9 cellular contexts compared by ENCODE assay signal in genomic region chr5:38208782-38209378, GRCh38. TPM values are rescaled to one million over a fixed set of nuclear protein-coding genes. Genes with fewer than 3 reads are reported as not detected.
DNase-seq lines count a peak whose midpoint lies in the region; ATAC-seq and TF ChIP-seq lines count a peak whose summit lies in the region.
"Had no signal": no experiment of that assay in that cellular context is flagged by ENCODE, and none has a peak within 500 bp of the region (broad histone marks: within the 10 kb centered on the region; RNA-seq: fewer than 3 reads in every experiment).

No MANE protein-coding gene starts in this region.

- POLR2A ChIA-PET in Caco-2 (lab: Charles Lee), result no interaction called here

- H3K27ac Mint-ChIP-seq in Caco-2 (ENCODE audit: unreplicated experiment), result no peak overlapping the region

- H3K27me3 ChIP-seq in Caco-2 (replicated peaks; ENCODE audit: control insufficient read depth, insufficient read depth, low read length) (no peaks in the 10 kb centered on the region), NT2/D1 (ENCODE audit: insufficient read depth, insufficient read length) (no peaks in the 10 kb centered on the region)

- TF ChIP-seq CTCF in Caco-2 (IDR thresholded peaks at IDR 0.05; ENCODE audit: insufficient read depth in 1 of 2, low read depth in 1 of 2, low read length in 1 of 2, severe bottlenecking in 1 of 2, unreplicated experiment in 1 of 2), result peak; percentile 51 to 57

- H3K9ac ChIP-seq in NT2/D1 (ENCODE audit: insufficient read length, low read depth), result no peak overlapping the region

- no peak overlapping the region for H3K4me3 ChIP-seq in Caco-2 (ENCODE audit: low read depth, low read length)
- H3K4me3 ChIP-seq in NT2/D1 (ENCODE audit: insufficient read length, low read depth), result no peak overlapping the region

- no peaks in the 10 kb centered on the region for H3K9me3 ChIP-seq in Caco-2
- H3K9me3 ChIP-seq in NT2/D1 (ENCODE audit: insufficient read depth, low read length), result no peaks in the 10 kb centered on the region

- H3K4me1 ChIP-seq in Caco-2, result no peaks in the 10 kb centered on the region
- no peaks in the 10 kb centered on the region for H3K4me1 ChIP-seq in NT2/D1 (ENCODE audit: insufficient read depth, insufficient read length)

- no peak overlapping the region for H3K4me3 Mint-ChIP-seq in Caco-2 (ENCODE audit: unreplicated experiment)

- no TSS peak for BruUV-seq in Caco-2 (replicated peaks; lab: Mats Ljungman, UMichigan)

- H3K36me3 ChIP-seq in Caco-2 (ENCODE audit: control insufficient read depth, insufficient read depth, low read length) (no peaks in the 10 kb centered on the region), NT2/D1 (ENCODE audit: insufficient read depth, insufficient read length, low read length) (no peaks in the 10 kb centered on the region)

- intact Hi-C loops in Caco-2 (cut with micrococcal nuclease; ENCODE audit: unreplicated experiment), result loop anchor here (1.0 to 2.0 kb wide), 2 partner anchors 195 to 602 kb away; no protein-coding TSS in a partner anchor

- ATAC-seq in GM21723 (IDR thresholded peaks at IDR 0.05; ENCODE audit: unreplicated experiment) (no peak), HG03378 (IDR thresholded peaks at IDR 0.05; ENCODE audit: unreplicated experiment) (no peak)
- ATAC-seq: left colon had no signal

- H3K27me3 Mint-ChIP-seq in Caco-2 (ENCODE audit: insufficient read depth, unreplicated experiment), result peaks cover 10% of the 10 kb centered on the region

- peak; percentile 44 to 50 for DNase-seq in Caco-2
- peak; percentile 27 for DNase-seq in HK-2 (ENCODE audit: unreplicated experiment)
- peak; percentile 27 for DNase-seq in NT2/D1 (ENCODE audit: low read depth, low spot score)
- DNase-seq in fibroblast of gingiva (ENCODE audit: low read depth), result peak; percentile 15
- DNase-seq in putamen (ENCODE audit: low spot score), result peak; percentile 34
- no peak for DNase-seq in DMS153 treated with DMSO at 0.1 percent for 48 hours (lab: John Stamatoyannopoulos, UW; ENCODE audit: unreplicated experiment)

- H3K36me3 Mint-ChIP-seq in Caco-2 (ENCODE audit: insufficient read depth, unreplicated experiment), result no peaks in the 10 kb centered on the region

- no peaks in the 10 kb centered on the region for H3K9me3 Mint-ChIP-seq in Caco-2 (ENCODE audit: unreplicated experiment)

- H3K4me1 Mint-ChIP-seq in Caco-2 (ENCODE audit: low read depth, unreplicated experiment), result peaks cover 7% of the 10 kb centered on the region

- CTCF ChIA-PET in Caco-2 (lab: Charles Lee), result interaction anchor here (0.9 to 1.1 kb wide), 5 partner anchors 174 to 601 kb away, joined by 3 to 6 read pairs (median 5); no protein-coding TSS in a partner anchor

RNA-seq across cellular contexts. Expression of gene EGFLAM, which starts 49.5 kb away (rescaled TPM):
- not detected in 2 replicates for total RNA-seq in Caco-2 (2022)
